In genomic region chr6:154411076-154411475, GRCh38 we compare ENCODE assay signal across 11 cellular contexts. TPM values are rescaled to one million over a fixed set of nuclear protein-coding genes. Genes with fewer than 3 reads are reported as not detected.
DNase-seq lines count a peak whose midpoint lies in the region; ATAC-seq and TF ChIP-seq lines count a peak whose summit lies in the region.
"Had no signal": no experiment of that assay in that cellular context is flagged by ENCODE, and none has a peak within 500 bp of the region (broad histone marks: within the 10 kb centered on the region; RNA-seq: fewer than 3 reads in every experiment).

No MANE protein-coding gene starts in this region.

- H3K36me3 ChIP-seq in PC-3 (ENCODE audit: low read depth, low read length) (no peaks in the 10 kb centered on the region), breast epithelium (no peaks in the 10 kb centered on the region), mesenchymal stem cell (ENCODE audit: control insufficient read depth in 1 of 2, insufficient read depth in 2 of 2, low read depth in 1 of 2, low read length in 2 of 2) (peaks cover 7 to 23% of the 10 kb centered on the region in 2 experiments)

- POLR2A ChIA-PET in PC-3 (lab: Charles Lee; ENCODE audit: unreplicated experiment): no interaction called here

- no TSS peak for BruUV-seq in PC-3 (replicated peaks; lab: Mats Ljungman, UMichigan)

- TF ChIP-seq CTCF in PC-3 (conservative IDR thresholded peaks at IDR 0.05; ENCODE audit: low read depth, low read length): no peak
- no peak for TF ChIP-seq CTCF in breast epithelium (IDR thresholded peaks at IDR 0.05)
- TF ChIP-seq CTCF in omental fat pad (IDR thresholded peaks at IDR 0.05): no peak

- CTCF ChIA-PET in PC-3 (lab: Charles Lee): no interaction called here

- H3K27ac ChIP-seq in PC-3 (ENCODE audit: low read length) (peak overlapping the region; percentile 74), breast epithelium (peak overlapping the region; percentile 80 to 84), mesenchymal stem cell (ENCODE audit: low read length, poor library complexity, severe bottlenecking) (peak overlapping the region; percentile 84), temporal lobe (ENCODE audit: low read depth, low read length) (peak overlapping the region; percentile 83)

- H3K9me3 ChIP-seq in PC-3 (ENCODE audit: low read length): no peaks in the 10 kb centered on the region
- H3K9me3 ChIP-seq in breast epithelium: no peaks in the 10 kb centered on the region
- H3K9me3 ChIP-seq in mesenchymal stem cell (ENCODE audit: control insufficient read depth, low read length): no peaks in the 10 kb centered on the region

- peaks cover 5% of the 10 kb centered on the region for H3F3A ChIP-seq in PC-3 (ENCODE audit: low read length, unreplicated experiment)

- no peak overlapping the region for H2BK120ac ChIP-seq in mesenchymal stem cell (ENCODE audit: low read depth, low read length)

- no peak overlapping the region for H3K14ac ChIP-seq in mesenchymal stem cell (ENCODE audit: low read length in 2 of 2)

- no peak for ATAC-seq in PC-3
- no peak for ATAC-seq in omental fat pad (ENCODE audit: low FRiP score)
- ATAC-seq in GM21423 (IDR thresholded peaks at IDR 0.05; ENCODE audit: unreplicated experiment): no peak

- H4K91ac ChIP-seq in mesenchymal stem cell (ENCODE audit: low read length): no peak overlapping the region

- WGBS in mesenchymal stem cell: 61% methylated on average over 5 of the region's 5 CpGs

- H2BK15ac ChIP-seq in mesenchymal stem cell (ENCODE audit: low read depth, poor library complexity, severe bottlenecking): no peak overlapping the region

- no peak for DNase-seq in PC-3
- no peak for DNase-seq in breast epithelium (ENCODE audit: low spot score in 2 of 2)
- DNase-seq in mesenchymal stem cell: no peak
- no peak for DNase-seq in omental fat pad (ENCODE audit: low spot score)
- DNase-seq in NCI-H146 treated with DMSO at 0.1 percent for 48 hours (lab: John Stamatoyannopoulos, UW; ENCODE audit: unreplicated experiment): no peak
- DNase-seq in effector CD4-positive, alpha-beta T cell: no peak
- DNase-seq: activated CD4-positive, alpha-beta T cell treated with anti-CD3 and anti-CD28 coated beads, Interleukin-2, amount 10 ng/mL, durations not matched to agents 7 days and 5 days; immature natural killer cell had no signal

- H2AFZ ChIP-seq in PC-3 (ENCODE audit: low read length) (no peak overlapping the region), mesenchymal stem cell (ENCODE audit: low read depth, low read length) (no peak overlapping the region)

- H3K4me3 ChIP-seq in PC-3 (ENCODE audit: low read length): peak overlapping the region; percentile 38; the same call in 1 of the 2 replicates
- H3K4me3 ChIP-seq in breast epithelium: no peak overlapping the region
- peak overlapping the region in 1 of 2 experiments; percentile 28 for H3K4me3 ChIP-seq in mesenchymal stem cell (ENCODE audit: insufficient read depth in 1 of 2, low read depth in 1 of 2, low read length in 2 of 2)

- H3K4me1 ChIP-seq in PC-3 (ENCODE audit: insufficient read depth, low read length): peaks cover 20% of the 10 kb centered on the region
- H3K4me1 ChIP-seq in breast epithelium: peaks cover 0 to 4% of the 10 kb centered on the region in 2 donors
- peaks cover 12% of the 10 kb centered on the region for H3K4me1 ChIP-seq in mesenchymal stem cell (ENCODE audit: control insufficient read depth, insufficient read depth, low read depth, low read length)

- no peak overlapping the region for H3K18ac ChIP-seq in mesenchymal stem cell (ENCODE audit: low read depth in 1 of 2, low read length in 2 of 2)

- H4K20me1 ChIP-seq in PC-3 (ENCODE audit: low read length): no peaks in the 10 kb centered on the region

- H2AK5ac ChIP-seq in mesenchymal stem cell (ENCODE audit: low read length, severe bottlenecking): no peak overlapping the region

- no peak overlapping the region for H3K23ac ChIP-seq in mesenchymal stem cell (ENCODE audit: low read length in 2 of 2)

- peaks cover 19% of the 10 kb centered on the region for H3K79me1 ChIP-seq in mesenchymal stem cell (replicated peaks; ENCODE audit: low read length, poor library complexity, severe bottlenecking)

- H4K8ac ChIP-seq in mesenchymal stem cell (ENCODE audit: low read length): no peak overlapping the region

- H2BK5ac ChIP-seq in mesenchymal stem cell (ENCODE audit: low read depth, low read length, poor library complexity, severe bottlenecking): peak overlapping the region; percentile 68

- H3K4me2 ChIP-seq in PC-3 (ENCODE audit: low read length): peak overlapping the region; percentile 80
- H3K4me2 ChIP-seq in mesenchymal stem cell (ENCODE audit: low read length, poor library complexity, severe bottlenecking): peak overlapping the region; percentile 0

- H3K79me2 ChIP-seq in PC-3 (ENCODE audit: low read length): no peaks in the 10 kb centered on the region

- no peak overlapping the region for H2BK12ac ChIP-seq in mesenchymal stem cell (ENCODE audit: low read length in 2 of 2)

- intact Hi-C loops in PC-3 (cut with micrococcal nuclease) (loop anchor here (2.0 kb wide), 2 partner anchors 100 to 256 kb away; partner anchors contain the start of gene CNKSR3), breast epithelium (cut with DNase I; ENCODE audit: low total_unique reads) (no loop called here)

- no peak overlapping the region for H3K4ac ChIP-seq in mesenchymal stem cell (ENCODE audit: low read depth in 1 of 2, low read length in 2 of 2)

- no peaks in the 10 kb centered on the region for H3K27me3 ChIP-seq in PC-3 (ENCODE audit: low read length)
- no peaks in the 10 kb centered on the region for H3K27me3 ChIP-seq in breast epithelium
- H3K27me3 ChIP-seq in mesenchymal stem cell (ENCODE audit: control insufficient read depth in 1 of 2, insufficient read depth in 1 of 2, low read length in 2 of 2): no peaks in the 10 kb centered on the region

- H3K9ac ChIP-seq in PC-3 (ENCODE audit: low read length) (no peak overlapping the region), mesenchymal stem cell (ENCODE audit: low read length) (peak overlapping the region; percentile 74)

- no peaks in the 10 kb centered on the region for H3K9me2 ChIP-seq in PC-3 (replicated peaks; ENCODE audit: low read length)

- no peak for TF ChIP-seq POLR2A in breast epithelium (IDR thresholded peaks at IDR 0.05)

RNA-seq across cellular contexts. Expression of gene IPCEF1, which starts 54.5 kb away (rescaled TPM):
- total RNA-seq in PC-3 (2014; rRNA removed): 0.12 and 0.29 TPM in 2 replicates
- 1 to 10 TPM; 3.7 to 6.7 (median 5.6) TPM for total RNA-seq in breast epithelium
- 0.04 TPM for polyA plus RNA-seq in mesenchymal stem cell (2013, experiment 1 of 2)
- 0.07 TPM for polyA plus RNA-seq in mesenchymal stem cell (2013, experiment 2 of 2)
- total RNA-seq in temporal lobe: 10.1 TPM
- total RNA-seq in omental fat pad: 1 to 10 TPM in 3 of 4 donors, under 1 TPM in 1; 0.84 to 9.2 (median 2.7) TPM
- total RNA-seq: NCI-H460 had no signal
